Comparison of ENCODE assay signal across 9 cellular contexts in genomic region chr15:52790941-52791751, GRCh38. TPM values are rescaled to one million over a fixed set of nuclear protein-coding genes. Genes with fewer than 3 reads are reported as not detected.
A peak's percentile ranks its signal among the peaks of the same experiment; 100 is the strongest.
DNase-seq lines count a peak whose midpoint lies in the region; TF ChIP-seq lines count a peak whose summit lies in the region.
"Had no signal": no experiment of that assay in that cellular context is flagged by ENCODE, and none has a peak within 500 bp of the region (broad histone marks: within the 10 kb centered on the region; RNA-seq: fewer than 3 reads in every experiment).

No MANE protein-coding gene starts in this region.

- H3K4me1 ChIP-seq in stomach (peaks cover 22 to 54% (median 43%) of the 10 kb centered on the region in 4 donors), transverse colon (peaks cover 0 to 24% (median 18%) of the 10 kb centered on the region in 4 donors)

- 16 to 31% (median 27%) methylated on average over 44 to 50 of the region's 50 CpGs for WGBS in stomach, 5 donors
- 42% methylated on average over 50 of the region's 50 CpGs; no CpG with 5 or more reads in 1 of the 2 donors for WGBS in transverse colon (ENCODE audit: low coverage in 1 of 2), 2 donors

- H3K27ac ChIP-seq in stomach: no peak overlapping the region
- H3K27ac ChIP-seq in transverse colon: no peak overlapping the region

- TF ChIP-seq POLR2A in stomach (IDR thresholded peaks at IDR 0.05): no peak
- no peak for TF ChIP-seq POLR2A in transverse colon (IDR thresholded peaks at IDR 0.05)

- in situ Hi-C loops in transverse colon (cut with MboI; ENCODE audit: low pct_ligation_motif_present in 1 of 4, low pct_unique_long_range_greater_than_20kb in 1 of 4, low sequenced_read_pairs in 3 of 4): loop anchor here in 1 of 4 donors (25.0 kb wide), 2 partner anchors 396 to 921 kb away; no protein-coding TSS in a partner anchor

- DNase-seq in NCI-H1436 (lab: John Stamatoyannopoulos, UW) (peak; percentile 31), NCI-H1436 treated with DMSO at 0.1 percent for 48 hours (lab: John Stamatoyannopoulos, UW) (no peak), islet precursor cell (peak; percentile 84), stomach (no peak), transverse colon (no peak), NK-92 (lab: John Stamatoyannopoulos, UW; ENCODE audit: unreplicated experiment) (no peak)
- DNase-seq in activated naive CD4-positive, alpha-beta T cell treated with anti-CD3 and anti-CD28 coated beads, Interleukin-2, amount 50 U/mL, for 16 hours: peak; percentile 11
- DNase-seq in activated CD4-positive, alpha-beta T cell treated with anti-CD3 and anti-CD28 coated beads for 4 hours: no peak

- H3K36me3 ChIP-seq in stomach (no peaks in the 10 kb centered on the region), transverse colon (no peaks in the 10 kb centered on the region)

- no peaks in the 10 kb centered on the region for H3K9me3 ChIP-seq in stomach
- H3K9me3 ChIP-seq in transverse colon: no peaks in the 10 kb centered on the region

- TF ChIP-seq CTCF in stomach (IDR thresholded peaks at IDR 0.05) (no peak), transverse colon (IDR thresholded peaks at IDR 0.05) (no peak)

- H3K4me3 ChIP-seq in stomach: peak overlapping the region; percentile 44 to 62 (median 54)
- H3K4me3 ChIP-seq in transverse colon: peak overlapping the region in 2 of 4 donors; percentile 45 to 63

- intact Hi-C loops in stomach (cut with DNase I; ENCODE audit: low total_unique reads): no loop called here
- intact Hi-C loops in transverse colon (cut with DNase I; ENCODE audit: low total_unique reads): no loop called here

- H3K27me3 ChIP-seq in stomach (peaks cover 53 to 100% (median 86%) of the 10 kb centered on the region in 3 donors), transverse colon (peaks cover 98% of the 10 kb centered on the region)

- no peak for TF ChIP-seq EP300 in stomach (IDR thresholded peaks at IDR 0.05)
- no peak for TF ChIP-seq EP300 in transverse colon (IDR thresholded peaks at IDR 0.05; ENCODE audit: low read depth)

RNA-seq across cellular contexts. Expression of gene ONECUT1, which starts 1.0 kb away (rescaled TPM):
- total RNA-seq in stomach (1 to 10 TPM in 1 of 5 donors, under 1 TPM in 1, not detected in 3; 0.18 to 1.2 TPM), transverse colon (under 1 TPM in 1 of 4 donors, not detected in 3; 0.64 TPM)
- not detected for polyA plus RNA-seq in stomach
- total RNA-seq: temporal lobe had no signal

Comparison
In these comparisons a context has a peak if more than half of its experiments do, and no peak if none do; other contexts are left out.
1. DNase-seq: peak in NCI-H1436 (single experiment), activated naive CD4-positive, alpha-beta T cell treated with anti-CD3 and anti-CD28 coated beads, Interleukin-2, amount 50 U/mL, for 16 hours (single experiment) and islet precursor cell (single experiment); none in NCI-H1436 treated with DMSO at 0.1 percent for 48 hours (single experiment), stomach (single experiment), transverse colon (single experiment), NK-92 (single experiment) and activated CD4-positive, alpha-beta T cell treated with anti-CD3 and anti-CD28 coated beads for 4 hours (0 of 2).